ENCODE assay signal across 2 cellular contexts in the genomic region with DNA sequence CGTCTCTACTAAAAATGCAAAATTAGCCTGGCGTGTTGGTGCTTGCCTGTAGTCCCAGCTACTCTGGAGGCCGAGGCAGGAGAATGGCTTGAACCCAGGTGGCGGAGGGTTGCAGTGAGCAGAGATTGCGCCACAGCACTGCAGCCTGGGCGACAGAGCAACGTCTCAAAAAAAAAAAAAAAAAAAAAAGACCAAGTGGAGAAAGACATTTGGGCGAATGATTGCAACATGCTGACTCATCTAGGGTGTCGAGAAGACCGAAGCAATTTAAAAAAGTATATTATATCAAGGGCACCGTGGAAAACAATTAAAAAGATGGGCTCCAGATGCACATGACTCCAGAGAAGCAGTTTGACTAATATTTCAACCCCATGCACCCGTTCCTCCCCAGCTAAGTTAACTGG.
TF ChIP-seq lines count a peak whose summit lies in the region.

No MANE protein-coding gene starts in this region.

TF ChIP-seq in K562, 482 proteins besides CTCF, POLR2A, EP300 and RAD21 (continues in another document):
- TF ChIP-seq ARID1B (IDR thresholded peaks at IDR 0.05) (0 out of 2 replicates have a peak, but pooled peaks have one; percentile 11), C11orf30 (IDR thresholded peaks at IDR 0.05; ENCODE audit: low read depth) (peak; percentile 90), FIP1L1 (IDR thresholded peaks at IDR 0.05; ENCODE audit: low read depth, low read length, poor library complexity, severe bottlenecking) (no peak), U2AF2 (optimal IDR thresholded peaks at IDR 0.05; ENCODE audit: low read depth, low read length) (no peak), ETV6 (IDR thresholded peaks at IDR 0.05; ENCODE audit: borderline replicate concordance in 1 of 2, low read depth in 2 of 2, low read length in 1 of 2) (no peak), ETV6 (CRISPR knock-in tag; IDR thresholded peaks at IDR 0.05; ENCODE audit: borderline replicate concordance) (no peak), HCFC1 (IDR thresholded peaks at IDR 0.05; ENCODE audit: low read depth, low read length) (no peak), CHD7 (IDR thresholded peaks at IDR 0.05; ENCODE audit: low read depth, low read length) (no peak), GABPB1 (CRISPR knock-in tag; IDR thresholded peaks at IDR 0.05) (no peak), ZNF354B (CRISPR knock-in tag; IDR thresholded peaks at IDR 0.05) (no peak), MAFK (IDR thresholded peaks at IDR 0.05; ENCODE audit: low read length) (peak; percentile 59; the same call in 1 of the 2 replicates), SMARCA4 (IDR thresholded peaks at IDR 0.05) (peak; percentile 45; the same call in 1 of the 2 replicates), CEBPG (CRISPR knock-in tag; IDR thresholded peaks at IDR 0.05) (no peak), CEBPG (tag; conservative IDR thresholded peaks at IDR 0.05 in 1 of 2, IDR thresholded peaks at IDR 0.05 in 1 of 2) (peak; percentile 85 to 94), CEBPB (tag; IDR thresholded peaks at IDR 0.05) (peak; percentile 92)

TF ChIP-seq in HepG2, 621 proteins besides CTCF, POLR2A, EP300 and RAD21:
- TF ChIP-seq FOSL2 (CRISPR knock-in tag; IDR thresholded peaks at IDR 0.05) (0 out of 2 replicates have a peak, but pooled peaks have one; percentile 8), ZNF225 (CRISPR knock-in tag; IDR thresholded peaks at IDR 0.05) (no peak), SNAPC2 (CRISPR knock-in tag; IDR thresholded peaks at IDR 0.05) (no peak), CEBPG (CRISPR knock-in tag; IDR thresholded peaks at IDR 0.05) (0 out of 2 replicates have a peak, but pooled peaks have one; percentile 19), ZNF652 (CRISPR knock-in tag; IDR thresholded peaks at IDR 0.05; ENCODE audit: borderline replicate concordance, low read depth) (0 out of 2 replicates have a peak, but pooled peaks have one; percentile 15)
